ENCODE assay signal across 12 cellular contexts in genomic region chr11:117931971-117932370, GRCh38. TPM values are rescaled to one million over a fixed set of nuclear protein-coding genes. Genes with fewer than 3 reads are reported as not detected.
DNase-seq lines count a peak whose midpoint lies in the region; ATAC-seq and TF ChIP-seq lines count a peak whose summit lies in the region.
"Had no signal": no experiment of that assay in that cellular context is flagged by ENCODE, and none has a peak within 500 bp of the region (broad histone marks: within the 10 kb centered on the region; RNA-seq: fewer than 3 reads in every experiment).

No MANE protein-coding gene starts in this region.

- peak; percentile 9 for DNase-seq in NCI-H2227 (lab: John Stamatoyannopoulos, UW; ENCODE audit: unreplicated experiment)
- DNase-seq in NCI-H2227 treated with DMSO at 0.1 percent for 48 hours (lab: John Stamatoyannopoulos, UW), result no peak
- peak; percentile 49 for DNase-seq in activated naive CD8-positive, alpha-beta T cell treated with anti-CD3 and anti-CD28 coated beads, Interleukin-2, amount 10 ng/mL, durations not matched to agents 7 days and 5 days
- DNase-seq in stimulated activated CD8-positive, alpha-beta memory T cell treated with anti-CD3 and anti-CD28 coated beads, Interleukin-4, amount 100 ng/mL, for 48 hours, result peak; percentile 85
- DNase-seq in HEK293T (ENCODE audit: extremely low spot score), result no peak
- DNase-seq in KBM-7, result no peak
- DNase-seq: NCI-H187 treated with DMSO at 0.1 percent for 48 hours had no signal

- ATAC-seq in HG03175 (IDR thresholded peaks at IDR 0.05; ENCODE audit: unreplicated experiment) (peak; percentile 64), HG03139 (IDR thresholded peaks at IDR 0.05; ENCODE audit: unreplicated experiment) (no peak)
- ATAC-seq in activated naive CD8-positive, alpha-beta T cell treated with anti-CD3 and anti-CD28 coated beads, Interleukin-2, amount 10 ng/mL, durations not matched to agents 7 days and 5 days (ENCODE audit: low read depth), result no peak
- ATAC-seq: WTC11 had no signal

- POLR2A ChIA-PET in activated naive CD8-positive, alpha-beta T cell treated with anti-CD3 and anti-CD28 coated beads, Interleukin-2, amount 10 ng/mL, durations not matched to agents 7 days and 5 days (lab: Charles Lee), result interaction anchor here (0.9 to 1.4 kb wide), 5 partner anchors 21 to 127 kb away, joined by 3 to 4 read pairs (median 3); no protein-coding TSS in a partner anchor
- POLR2A ChIA-PET in HEK293T (lab: Yijun Ruan, JAX), result no interaction called here

- H3K27ac Mint-ChIP-seq in activated naive CD8-positive, alpha-beta T cell treated with anti-CD3 and anti-CD28 coated beads, Interleukin-2, amount 10 ng/mL, durations not matched to agents 7 days and 5 days, result peak overlapping the region; percentile 94
- H3K27ac Mint-ChIP-seq: WTC11 had no signal

- in situ Hi-C loops in KBM-7 (cut with MboI; ENCODE audit: low pct_unique_long_range_greater_than_20kb, low sequenced_read_pairs), result loop anchor here (25.0 kb wide), 1 partner anchor 495 kb away; no protein-coding TSS in a partner anchor

- no peaks in the 10 kb centered on the region for H3K36me3 Mint-ChIP-seq in activated naive CD8-positive, alpha-beta T cell treated with anti-CD3 and anti-CD28 coated beads, Interleukin-2, amount 10 ng/mL, durations not matched to agents 7 days and 5 days
- H3K36me3 Mint-ChIP-seq: WTC11 had no signal

- peak overlapping the region; percentile 5 for H3K4me3 Mint-ChIP-seq in activated naive CD8-positive, alpha-beta T cell treated with anti-CD3 and anti-CD28 coated beads, Interleukin-2, amount 10 ng/mL, durations not matched to agents 7 days and 5 days
- H3K4me3 Mint-ChIP-seq: WTC11 had no signal

- CTCF ChIA-PET in HEK293T (lab: Yijun Ruan, JAX), result interaction anchor here (1.0 to 1.8 kb wide), 2 partner anchors 8 to 14 kb away, joined by 4 to 7 read pairs; no protein-coding TSS in a partner anchor

- peaks cover 3% of the 10 kb centered on the region for H3K27me3 Mint-ChIP-seq in activated naive CD8-positive, alpha-beta T cell treated with anti-CD3 and anti-CD28 coated beads, Interleukin-2, amount 10 ng/mL, durations not matched to agents 7 days and 5 days

- no peaks in the 10 kb centered on the region for H3K9me3 Mint-ChIP-seq in activated naive CD8-positive, alpha-beta T cell treated with anti-CD3 and anti-CD28 coated beads, Interleukin-2, amount 10 ng/mL, durations not matched to agents 7 days and 5 days
- H3K9me3 Mint-ChIP-seq: WTC11 had no signal

- H3K4me1 Mint-ChIP-seq in activated naive CD8-positive, alpha-beta T cell treated with anti-CD3 and anti-CD28 coated beads, Interleukin-2, amount 10 ng/mL, durations not matched to agents 7 days and 5 days, result peaks cover 62% of the 10 kb centered on the region

TF ChIP-seq in HEK293T, 16 proteins besides CTCF, POLR2A, EP300 and RAD21:
- no peak for TF ChIP-seq FOXA1 (IDR thresholded peaks at IDR 0.05)
- TF ChIP-seq FOXM1 (IDR thresholded peaks at IDR 0.05; ENCODE audit: borderline replicate concordance), result no peak
- TF ChIP-seq BHLHE40 (IDR thresholded peaks at IDR 0.05; ENCODE audit: borderline replicate concordance), result no peak
- TF ChIP-seq FOXK2 (IDR thresholded peaks at IDR 0.05), result no peak
- no peak for TF ChIP-seq LEF1 (IDR thresholded peaks at IDR 0.05; ENCODE audit: borderline replicate concordance)
- no peak for TF ChIP-seq SP1 (IDR thresholded peaks at IDR 0.05)
- no peak for TF ChIP-seq L3MBTL2 (conservative IDR thresholded peaks at IDR 0.05)
- no peak for TF ChIP-seq ZNF384 (IDR thresholded peaks at IDR 0.05)
- no peak for TF ChIP-seq SUZ12 (IDR thresholded peaks at IDR 0.05)
- TF ChIP-seq CTBP1 (IDR thresholded peaks at IDR 0.05; ENCODE audit: borderline replicate concordance), result no peak
- no peak for TF ChIP-seq NFRKB (IDR thresholded peaks at IDR 0.05)

RNA-seq across cellular contexts. Expression of gene TMPRSS13, which starts 2.8 kb away (rescaled TPM):
- total RNA-seq in activated naive CD8-positive, alpha-beta T cell treated with anti-CD3 and anti-CD28 coated beads, Interleukin-2, amount 10 ng/mL, durations not matched to agents 7 days and 5 days, result 1 to 10 TPM; 2.7 to 5.0 TPM
- total RNA-seq: dermis microvascular lymphatic vessel endothelial cell, kidney epithelial cell had no signal

RNA-seq across cellular contexts. Expression of gene IL10RA, which starts 54.2 kb away (rescaled TPM):
- 100 to 1,000 TPM; 304 TPM for total RNA-seq in activated naive CD8-positive, alpha-beta T cell treated with anti-CD3 and anti-CD28 coated beads, Interleukin-2, amount 10 ng/mL, durations not matched to agents 7 days and 5 days
- total RNA-seq: dermis microvascular lymphatic vessel endothelial cell had no signal

RNA-seq across cellular contexts. Expression of gene FXYD6, which starts 55.5 kb away (rescaled TPM):
- total RNA-seq in activated naive CD8-positive, alpha-beta T cell treated with anti-CD3 and anti-CD28 coated beads, Interleukin-2, amount 10 ng/mL, durations not matched to agents 7 days and 5 days, result under 1 TPM in 1 of 2 experiments, not detected in 1; 0.31 TPM

Comparison
In these comparisons a context has a peak if more than half of its experiments do, and no peak if none do; other contexts are left out.
1. DNase-seq: peak in NCI-H2227 (single experiment), activated naive CD8-positive, alpha-beta T cell treated with anti-CD3 and anti-CD28 coated beads, Interleukin-2, amount 10 ng/mL, durations not matched to agents 7 days and 5 days (single experiment) and stimulated activated CD8-positive, alpha-beta memory T cell treated with anti-CD3 and anti-CD28 coated beads, Interleukin-4, amount 100 ng/mL, for 48 hours (single experiment); none in NCI-H2227 treated with DMSO at 0.1 percent for 48 hours (single experiment), HEK293T (single experiment) and KBM-7 (single experiment).